ENCODE assay signal across 25 cellular contexts in genomic region chr12:76523408-76523807, GRCh38. TPM values are rescaled to one million over a fixed set of nuclear protein-coding genes. Genes with fewer than 3 reads are reported as not detected.
A peak's percentile ranks its signal among the peaks of the same experiment; 100 is the strongest.
DNase-seq lines count a peak whose midpoint lies in the region; ATAC-seq, FAIRE-seq and TF ChIP-seq lines count a peak whose summit lies in the region.
"Had no signal": no experiment of that assay in that cellular context is flagged by ENCODE, and none has a peak within 500 bp of the region (broad histone marks: within the 10 kb centered on the region; RNA-seq: fewer than 3 reads in every experiment).

No MANE protein-coding gene starts in this region.

- H2BK15ac ChIP-seq in neuronal stem cell (ENCODE audit: low read length): no peak overlapping the region

- H4K8ac ChIP-seq in neuronal stem cell (ENCODE audit: low read depth, low read length): no peak overlapping the region

- peaks cover 68% of the 10 kb centered on the region for H3K4me1 Mint-ChIP-seq in activated naive CD4-positive, alpha-beta T cell treated with anti-CD3 and anti-CD28 coated beads, Interleukin-2, amount 50 U/mL, for 24 hours
- H3K4me1 Mint-ChIP-seq in CD4-positive, alpha-beta T cell (ENCODE audit: low read depth): peaks cover 77% of the 10 kb centered on the region

- no peaks in the 10 kb centered on the region for H4K20me1 ChIP-seq in K562 (replicated peaks; ENCODE audit: control insufficient read depth, insufficient read depth, low read length)
- H4K20me1 ChIP-seq: BLaER1 had no signal

- no peak for FAIRE-seq in K562 (lab: Jason Lieb, UNC)
- FAIRE-seq: D721Med, GM12878, GM12892, GM18507 had no signal

- H3K4me1 ChIP-seq in K562 (replicated peaks in 1 of 2; ENCODE audit: control insufficient read depth in 2 of 2, insufficient read depth in 2 of 2, low read length in 2 of 2) (no peaks in the 10 kb centered on the region; a peak in 1 of 5 replicates), neuronal stem cell (ENCODE audit: control insufficient read depth in 2 of 2, insufficient read depth in 1 of 2, low read depth in 1 of 2, low read length in 2 of 2) (no peaks in the 10 kb centered on the region)
- H3K4me1 ChIP-seq: BE2C, Caco-2 had no signal

- intact Hi-C loops in CD4-positive, alpha-beta T cell (cut with DNase I, micrococcal nuclease): loop anchor here in 1 of 2 experiments (5.0 kb wide), 2 partner anchors 34 to 41 kb away; partner anchors contain the start of gene OSBPL8
- intact Hi-C loops in K562 (cut with micrococcal nuclease): no loop called here

- H3K27ac ChIP-seq in CD4-positive, alpha-beta T cell (ENCODE audit: low read depth, low read length): no peak overlapping the region
- H3K27ac ChIP-seq in K562 (ENCODE audit: extremely low read depth, low read depth, low read length) (no peak overlapping the region), neuronal stem cell (replicated peaks; ENCODE audit: low read length) (no peak overlapping the region)
- H3K27ac ChIP-seq: BLaER1 had no signal

- peak overlapping the region; percentile 76 for H3K27ac Mint-ChIP-seq in activated naive CD4-positive, alpha-beta T cell treated with anti-CD3 and anti-CD28 coated beads, Interleukin-2, amount 50 U/mL, for 24 hours
- H3K27ac Mint-ChIP-seq in CD4-positive, alpha-beta T cell: no peak overlapping the region
- H3K27ac Mint-ChIP-seq: CD8-positive, alpha-beta T cell had no signal

- H3K9me3 ChIP-seq in CD4-positive, alpha-beta T cell (ENCODE audit: control insufficient read depth, low read length): no peaks in the 10 kb centered on the region
- H3K9me3 ChIP-seq in K562 (replicated peaks; ENCODE audit: control insufficient read depth, insufficient read depth, low read depth, low read length) (no peaks in the 10 kb centered on the region), neuronal stem cell (replicated peaks in 1 of 2; ENCODE audit: control insufficient read depth in 2 of 2, insufficient read depth in 1 of 2, low read depth in 1 of 2, low read length in 2 of 2) (peaks cover 5 to 46% of the 10 kb centered on the region in 2 donors)
- H3K9me3 ChIP-seq: BE2C had no signal

- no peaks in the 10 kb centered on the region for H3K79me1 ChIP-seq in neuronal stem cell (ENCODE audit: low read depth, low read length)

- no peak overlapping the region for H3K4me3 ChIP-seq in K562
- no peak overlapping the region for H3K4me3 ChIP-seq in neuronal stem cell (ENCODE audit: low read length in 2 of 2)
- H3K4me3 ChIP-seq: BLaER1, GM12878 had no signal

- H3K14ac ChIP-seq in neuronal stem cell (ENCODE audit: low read length): peak overlapping the region; percentile 21

- no peaks in the 10 kb centered on the region for H3K9me1 ChIP-seq in K562 (ENCODE audit: control insufficient read depth, insufficient read depth, low read length)

- no peak overlapping the region for H2BK120ac ChIP-seq in neuronal stem cell (ENCODE audit: low read depth, low read length)

- CTCF ChIA-PET in CD4-positive, alpha-beta T cell (lab: Charles Lee): no interaction called here
- CTCF ChIA-PET in K562 (lab: Yijun Ruan, JAX; ENCODE audit: low intra/inter-chr PET ratio): no interaction called here

- H3K9ac ChIP-seq in K562 (ENCODE audit: insufficient read depth in 1 of 2, low read depth in 2 of 2, low read length in 2 of 2): no peak overlapping the region
- no peak overlapping the region for H3K9ac ChIP-seq in neuronal stem cell (ENCODE audit: low read depth, low read length, poor library complexity)
- H3K9ac ChIP-seq: BLaER1 had no signal

- no TSS peak for BruUV-seq in K562 (replicated peaks; lab: Mats Ljungman, UMichigan)

- H2AFZ ChIP-seq in K562 (ENCODE audit: low read depth, low read length): no peak overlapping the region
- no peak overlapping the region for H2AFZ ChIP-seq in neuronal stem cell (ENCODE audit: low read length)

- in situ Hi-C loops in K562 (cut with MboI): no loop called here

- TF ChIP-seq EP300 in K562 (IDR thresholded peaks at IDR 0.05; ENCODE audit: low read length): no peak

- no peak overlapping the region for H2AK5ac ChIP-seq in neuronal stem cell (ENCODE audit: low read depth, low read length)

- no peak overlapping the region for H2BK12ac ChIP-seq in neuronal stem cell (ENCODE audit: low read length)

- H3K27me3 ChIP-seq in CD4-positive, alpha-beta T cell (ENCODE audit: control insufficient read depth, insufficient read depth, low read length): no peaks in the 10 kb centered on the region
- H3K27me3 ChIP-seq in K562 (ENCODE audit: control insufficient read depth in 2 of 2, insufficient read depth in 2 of 2, low read length in 2 of 2): no peaks in the 10 kb centered on the region
- H3K27me3 ChIP-seq in neuronal stem cell (ENCODE audit: control insufficient read depth in 3 of 3, insufficient read depth in 3 of 3, low read depth in 1 of 3, low read length in 3 of 3): no peaks in the 10 kb centered on the region
- H3K27me3 ChIP-seq: BE2C, BLaER1 had no signal

- H3K4me3 Mint-ChIP-seq in activated naive CD4-positive, alpha-beta T cell treated with anti-CD3 and anti-CD28 coated beads, Interleukin-2, amount 50 U/mL, for 24 hours: no peak overlapping the region
- H3K4me3 Mint-ChIP-seq in CD4-positive, alpha-beta T cell: peak overlapping the region; percentile 10
- H3K4me3 Mint-ChIP-seq: CD14-positive monocyte; CD4-positive, CD25-positive, alpha-beta regulatory T cell; CD8-positive, alpha-beta T cell had no signal

- no peak for TF ChIP-seq CTCF in CD4-positive, alpha-beta T cell (IDR thresholded peaks at IDR 0.05)
- TF ChIP-seq CTCF in K562 (IDR thresholded peaks at IDR 0.05 in 2 of 3, conservative IDR thresholded peaks at IDR 0.05 in 1 of 3; ENCODE audit: insufficient read depth in 2 of 3, low read depth in 1 of 3, low read length in 3 of 3): no peak

- TF ChIP-seq RAD21 in K562 (CRISPR knock-in tag; conservative IDR thresholded peaks at IDR 0.05 in 1 of 2, IDR thresholded peaks at IDR 0.05 in 1 of 2): no peak

- peaks cover 43% of the 10 kb centered on the region for H3K36me3 Mint-ChIP-seq in activated naive CD4-positive, alpha-beta T cell treated with anti-CD3 and anti-CD28 coated beads, Interleukin-2, amount 50 U/mL, for 24 hours
- H3K36me3 Mint-ChIP-seq in CD4-positive, alpha-beta T cell (ENCODE audit: low read depth): peaks cover 87% of the 10 kb centered on the region

- no peaks in the 10 kb centered on the region for H3K27me3 Mint-ChIP-seq in activated naive CD4-positive, alpha-beta T cell treated with anti-CD3 and anti-CD28 coated beads, Interleukin-2, amount 50 U/mL, for 24 hours
- H3K27me3 Mint-ChIP-seq in CD4-positive, alpha-beta T cell: no peaks in the 10 kb centered on the region
- H3K27me3 Mint-ChIP-seq: CD4-positive, CD25-positive, alpha-beta regulatory T cell had no signal

- no peak overlapping the region for H3K18ac ChIP-seq in neuronal stem cell (ENCODE audit: low read length)

- H3K4ac ChIP-seq in neuronal stem cell (ENCODE audit: low read length): no peak overlapping the region

- no peak overlapping the region for H3K23ac ChIP-seq in neuronal stem cell (ENCODE audit: low read depth, low read length, poor library complexity)

- H3K36me3 ChIP-seq in K562 (ENCODE audit: control insufficient read depth, insufficient read depth, low read length) (no peaks in the 10 kb centered on the region), neuronal stem cell (replicated peaks in 1 of 2; ENCODE audit: control insufficient read depth in 2 of 2, insufficient read depth in 2 of 2, low read length in 2 of 2) (peaks cover 3 to 4% of the 10 kb centered on the region in 2 donors)

- no peak overlapping the region for H3K4me2 ChIP-seq in K562 (ENCODE audit: insufficient read depth, low read length)
- no peak overlapping the region for H3K4me2 ChIP-seq in neuronal stem cell (ENCODE audit: insufficient read depth, low read length, poor library complexity, severe bottlenecking)
- H3K4me2 ChIP-seq: BLaER1 had no signal

- no peak for TF ChIP-seq POLR2A in K562 (conservative IDR thresholded peaks at IDR 0.05)

- ATAC-seq in CD4-positive, alpha-beta T cell (ENCODE audit: poor library complexity): no peak
- peak; percentile 53; the same call in 2 of the 3 replicates for ATAC-seq in K562
- ATAC-seq: CD8-positive, alpha-beta T cell; GM12878 had no signal

- no peak for DNase-seq in activated naive CD4-positive, alpha-beta T cell treated with Interleukin-2 at 50 U/mL for 16 hours
- no peak for DNase-seq in CD4-positive, alpha-beta T cell
- DNase-seq in K562 (ENCODE audit: extremely low read depth in 1 of 4, low spot score in 3 of 4) (no peak), neuronal stem cell (ENCODE audit: low spot score) (no peak), SK-N-DZ (ENCODE audit: low spot score) (no peak), DMS79 treated with DMSO at 0.1 percent for 48 hours (lab: John Stamatoyannopoulos, UW) (no peak)
- no peak for DNase-seq in stimulated activated naive CD4-positive, alpha-beta T cell treated with Interleukin-2 at 50 U/mL for 16 hours (lab: John Stamatoyannopoulos, UW)
- DNase-seq: 8988T; ACHN; BE2C; C1 segment of cervical spinal cord; Caco-2; Calu3; CD4-positive, CD25-positive, alpha-beta regulatory T cell; CD8-positive, alpha-beta T cell; DND-41; EL; GDM1 had no signal

- H3K9me3 Mint-ChIP-seq in activated naive CD4-positive, alpha-beta T cell treated with anti-CD3 and anti-CD28 coated beads, Interleukin-2, amount 50 U/mL, for 24 hours: peaks cover 4% of the 10 kb centered on the region
- peaks cover 19% of the 10 kb centered on the region for H3K9me3 Mint-ChIP-seq in CD4-positive, alpha-beta T cell

- POLR2A ChIA-PET in CD4-positive, alpha-beta T cell (lab: Charles Lee): no interaction called here
- POLR2A ChIA-PET in K562 (lab: Yijun Ruan, JAX): no interaction called here

- H2BK5ac ChIP-seq in neuronal stem cell (ENCODE audit: low read length): no peak overlapping the region

- H4K91ac ChIP-seq in neuronal stem cell (ENCODE audit: low read depth, low read length, poor library complexity): no peak overlapping the region

- peaks cover 52% of the 10 kb centered on the region; the same call in 2 of the 3 replicates for H3K79me2 ChIP-seq in K562 (ENCODE audit: control insufficient read depth, insufficient read depth, low read length)

RNA-seq across cellular contexts. Expression of gene OSBPL8, which starts 36.2 kb away (rescaled TPM):
- 100 to 1,000 TPM; 154 to 160 TPM for total RNA-seq in CD4-positive, alpha-beta T cell
- total RNA-seq in K562 (2011; cell fraction: chromatin; rRNA removed; ENCODE audit: low replicate concordance): 52.8 and 159 TPM in 2 replicates
- 43.4 and 53.4 TPM in 2 replicates for total RNA-seq in K562 (2011; cell fraction: nucleolus; rRNA removed)
- 46.3 and 48.5 TPM in 2 replicates for total RNA-seq in K562 (2011; cell fraction: nucleoplasm; rRNA removed)
- total RNA-seq in K562 (2014; rRNA removed): 28.3 and 32.1 TPM in 2 replicates
- total RNA-seq in K562 (2014; rRNA removed; fragmentation: Illumina TruSeq; extraction: Trizol): 81.0 and 94.9 TPM in 2 replicates
- 70.2 and 78.3 TPM in 2 replicates for total RNA-seq in K562 (2015; rRNA removed; fragmentation: Illumina TruSeq; extraction: Trizol)
- total RNA-seq in K562 (2021): 82.7 and 88.6 TPM in 2 replicates
- 34.2 and 52.7 TPM in 2 replicates for polyA plus RNA-seq in K562 (2011; rRNA removed)
- polyA plus RNA-seq in K562 (2011; cell fraction: cytosol; rRNA removed): 15.3 and 41.1 TPM in 2 replicates
- polyA plus RNA-seq in K562 (2011; cell fraction: nucleus; rRNA removed): 19.3 and 21.6 TPM in 2 replicates
- 28.9 and 29.0 TPM in 2 replicates for polyA plus RNA-seq in K562 (2012)
- polyA plus RNA-seq in K562 (2014; fragmentation: Illumina TruSeq; extraction: Trizol): 36.2 and 42.8 TPM in 2 replicates
- polyA plus RNA-seq in K562 (2014; fragmentation: Nextera tagmentation; extraction: Ambion mirVana): 10 to 100 TPM; 17.4 to 19.9 TPM
- polyA plus RNA-seq in K562 (2014; rRNA removed): 25.6 and 31.4 TPM in 2 replicates
- polyA minus RNA-seq in K562 (2011; rRNA and poly(A)+ RNA removed): 334 and 360 TPM in 2 replicates
- 66.7 and 80.0 TPM in 2 replicates for polyA minus RNA-seq in K562 (2011; cell fraction: cytosol; rRNA and poly(A)+ RNA removed)
- polyA minus RNA-seq in K562 (2011; cell fraction: nucleus; rRNA and poly(A)+ RNA removed): 73.6 and 124 TPM in 2 replicates
- 42.5 TPM for polyA plus RNA-seq in neuronal stem cell (2013, experiment 1 of 2)
- polyA plus RNA-seq in neuronal stem cell (2013, experiment 2 of 2): 43.9 TPM
- 58.0 and 65.6 TPM in 2 replicates for polyA plus RNA-seq in SK-N-DZ (2014; cell fraction: cytosol; rRNA removed)
- polyA plus RNA-seq in SK-N-DZ (2014; cell fraction: nucleus; rRNA removed): 38.9 and 51.6 TPM in 2 replicates
